In the genomic region with DNA sequence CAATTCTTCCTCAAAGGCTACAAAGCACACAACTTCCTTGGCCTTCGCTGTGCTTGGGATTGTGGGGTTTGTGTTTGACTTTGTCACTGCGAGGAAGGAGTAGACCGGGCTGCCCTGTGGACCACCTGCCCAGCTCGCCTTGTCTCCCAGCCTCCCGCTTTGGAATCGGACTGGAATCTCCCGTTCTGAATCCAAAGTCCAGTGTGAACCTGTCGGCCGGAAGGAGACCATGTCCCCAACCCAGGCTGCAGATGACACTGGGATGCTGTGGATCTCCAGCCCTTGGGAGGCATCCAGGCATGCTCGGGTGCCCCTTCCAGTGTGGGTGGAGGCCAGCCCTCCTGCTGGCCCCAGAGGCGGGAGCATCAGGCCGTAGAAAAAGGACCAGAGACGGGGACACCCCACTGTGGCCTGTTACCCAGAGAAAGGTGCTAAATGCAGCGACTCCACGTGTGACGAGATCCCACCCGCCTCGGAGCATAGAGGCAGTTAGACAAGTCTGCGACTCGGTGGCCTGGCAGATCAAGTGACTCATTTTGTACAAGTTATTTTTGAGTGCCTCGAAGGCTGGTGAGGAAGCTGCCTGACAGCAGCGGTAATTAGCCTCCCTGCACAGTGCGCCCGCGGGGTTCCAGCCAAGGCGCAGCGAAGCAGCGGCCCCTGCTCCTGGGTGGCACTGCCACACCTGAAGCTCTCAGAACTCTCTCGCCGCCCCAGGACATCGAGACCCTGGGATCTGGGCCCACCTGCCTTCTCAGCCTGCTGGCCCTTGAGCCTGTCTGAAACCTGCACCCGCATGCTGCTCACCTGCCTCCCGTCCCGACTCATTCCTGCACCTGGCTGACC, we compare ENCODE assay signal across 24 cellular contexts. TPM values are rescaled to one million over a fixed set of nuclear protein-coding genes. Genes with fewer than 3 reads are reported as not detected.
A peak's percentile ranks its signal among the peaks of the same experiment; 100 is the strongest.
DNase-seq lines count a peak whose midpoint lies in the region; ATAC-seq, FAIRE-seq and TF ChIP-seq lines count a peak whose summit lies in the region.
"Had no signal": no experiment of that assay in that cellular context is flagged by ENCODE, and none has a peak within 500 bp of the region (broad histone marks: within the 10 kb centered on the region; RNA-seq: fewer than 3 reads in every experiment).

No MANE protein-coding gene starts in this region.

- peak overlapping the region; percentile 16; the same call in 1 of the 2 replicates for H3K9ac ChIP-seq in HepG2 (ENCODE audit: insufficient read depth, low read depth, low read length)

- TF ChIP-seq POLR2A in HepG2 (IDR thresholded peaks at IDR 0.05; ENCODE audit: insufficient read depth in 1 of 2, low read depth in 2 of 2, low read length in 2 of 2) = no peak

- DNase-seq in Right ventricle myocardium superior = peak; percentile 30
- no peak for DNase-seq in left ventricle myocardium superior
- DNase-seq in WERI-Rb-1 = no peak
- peak; percentile 73 for DNase-seq in HepG2 (ENCODE audit: low spot score)
- peak; percentile 72 for DNase-seq in putamen (ENCODE audit: low spot score)
- DNase-seq in NCI-H1092 treated with DMSO at 0.1 percent for 48 hours (lab: John Stamatoyannopoulos, UW) = no peak
- DNase-seq in activated CD4-positive, alpha-beta T cell treated with anti-CD3 and anti-CD28 coated beads for 48 hours = no peak
- DNase-seq in osteocyte (ENCODE audit: extremely low spot score, unreplicated experiment) = no peak
- DNase-seq: BE2C, EL, GF-D8, MM.1S, NCI-H1092, NCI-H1436 treated with DMSO at 0.1 percent for 48 hours, NCI-H2029 treated with DMSO at 0.1 percent for 48 hours, NCI-H2171 treated with DMSO at 0.1 percent for 48 hours, NCI-H524 treated with DMSO at 0.1 percent for 48 hours, OCI-M1, SHP77 treated with DMSO at 0.1 percent for 48 hours had no signal

- no peak overlapping the region for H2AFZ ChIP-seq in HepG2 (ENCODE audit: low read length)

- H3K9me3 Mint-ChIP-seq in osteocyte (ENCODE audit: unreplicated experiment) = no peaks in the 10 kb centered on the region

- H3K27me3 Mint-ChIP-seq in osteocyte (ENCODE audit: unreplicated experiment) = peaks cover 5% of the 10 kb centered on the region

- peaks cover 100% of the 10 kb centered on the region for H3K4me1 ChIP-seq in HepG2 (ENCODE audit: insufficient read depth, low read length)

- H3K4me3 Mint-ChIP-seq in osteocyte (ENCODE audit: unreplicated experiment) = no peak overlapping the region

- peak; percentile 70 for FAIRE-seq in HepG2 (lab: Jason Lieb, UNC)
- FAIRE-seq: A204.1, H54, K562, RCC 7860 had no signal

- no peak for TF ChIP-seq CTCF in WERI-Rb-1 (IDR thresholded peaks at IDR 0.05; ENCODE audit: low read depth, low read length)
- TF ChIP-seq CTCF in HepG2 (CRISPR knock-in tag; IDR thresholded peaks at IDR 0.05) = no peak
- no peak for TF ChIP-seq CTCF in osteocyte (IDR thresholded peaks at IDR 0.05)

- no peaks in the 10 kb centered on the region for H3K27me3 ChIP-seq in WERI-Rb-1 (ENCODE audit: insufficient read depth, low read depth, severe bottlenecking)
- no peaks in the 10 kb centered on the region for H3K27me3 ChIP-seq in HepG2 (ENCODE audit: control insufficient read depth in 1 of 2, insufficient read depth in 2 of 2, low read length in 2 of 2)
- H3K27me3 ChIP-seq: BE2C had no signal

- H3K4me3 ChIP-seq in WERI-Rb-1 (ENCODE audit: low read depth, low read length) = no peak overlapping the region
- no peak overlapping the region for H3K4me3 ChIP-seq in HepG2 (replicated peaks in 1 of 3; ENCODE audit: insufficient read depth in 1 of 3, low read depth in 2 of 3, low read length in 3 of 3)
- H3K4me3 ChIP-seq: K562, SK-N-MC had no signal

- TF ChIP-seq EP300 in HepG2 (IDR thresholded peaks at IDR 0.05; ENCODE audit: low read depth in 2 of 2, low read length in 2 of 2) (0 out of 4 replicates have a peak, but pooled peaks of 1 of the 2 experiments have one; percentile 11), HepG2 (CRISPR knock-in tag; IDR thresholded peaks at IDR 0.05; ENCODE audit: borderline replicate concordance) (0 out of 2 replicates have a peak, but pooled peaks have one; percentile 29)

- H3K36me3 ChIP-seq in WERI-Rb-1 = 0 out of 2 replicates have a peak, but pooled peaks cover 4% of the 10 kb centered on the region
- no peaks in the 10 kb centered on the region for H3K36me3 ChIP-seq in HepG2 (replicated peaks in 1 of 2; ENCODE audit: control insufficient read depth in 1 of 2, insufficient read depth in 2 of 2, low read length in 2 of 2)
- H3K36me3 ChIP-seq: BE2C had no signal

- H3K4me1 Mint-ChIP-seq in osteocyte (ENCODE audit: unreplicated experiment) = peaks cover 10% of the 10 kb centered on the region

- peak overlapping the region; percentile 19 for H3K4me2 ChIP-seq in HepG2 (ENCODE audit: low read depth, low read length)

- peak overlapping the region; percentile 74 for H3K27ac ChIP-seq in WERI-Rb-1
- peak overlapping the region; percentile 18 for H3K27ac ChIP-seq in HepG2 (ENCODE audit: extremely low read length, insufficient read depth, low read length)
- H3K27ac ChIP-seq: SK-N-MC had no signal

- H4K20me1 ChIP-seq in HepG2 (ENCODE audit: insufficient read depth, low read length) = no peaks in the 10 kb centered on the region

- 77% methylated on average over 21 of the region's 34 CpGs for WGBS in HepG2 (ENCODE audit: low lambda C conversion rate)

- BruUV-seq in HepG2 (replicated peaks; lab: Mats Ljungman, UMichigan) = no TSS peak

- POLR2A ChIA-PET in HepG2 (lab: Yijun Ruan, JAX) = interaction anchor here (1.0 to 2.6 kb wide), 4 partner anchors 8 to 39 kb away, joined by 4 to 18 read pairs (median 6); no protein-coding TSS in a partner anchor

- H3K79me2 ChIP-seq in HepG2 (ENCODE audit: insufficient read depth, low read length) = no peaks in the 10 kb centered on the region

- in situ Hi-C loops in HepG2 (cut with HindIII; ENCODE audit: extremely low pct_ligation_motif_present, low pct_unique_long_range_greater_than_20kb) = no loop called here

- no peaks in the 10 kb centered on the region for H3K36me3 Mint-ChIP-seq in osteocyte (ENCODE audit: unreplicated experiment)

- H3K27ac Mint-ChIP-seq in osteocyte (ENCODE audit: unreplicated experiment) = no peak overlapping the region

- no peak for ATAC-seq in Right ventricle myocardium superior (ENCODE audit: poor library complexity)
- ATAC-seq in left ventricle myocardium superior = no peak
- peak; percentile 14 for ATAC-seq in HepG2
- ATAC-seq: K562 had no signal

- CTCF ChIA-PET in HepG2 (lab: Yijun Ruan, JAX; ENCODE audit: low intra/inter-chr PET ratio, low total read pairs) = no interaction called here

- no peak for TF ChIP-seq RAD21 in HepG2 (CRISPR knock-in tag; IDR thresholded peaks at IDR 0.05)

- peaks cover 6% of the 10 kb centered on the region for H3K9me3 ChIP-seq in WERI-Rb-1 (ENCODE audit: severe bottlenecking)
- no peaks in the 10 kb centered on the region for H3K9me3 ChIP-seq in HepG2 (ENCODE audit: low read length)
- H3K9me3 ChIP-seq: BE2C had no signal

- intact Hi-C loops in Right ventricle myocardium superior (cut with DNase I) = no loop called here
- intact Hi-C loops in left ventricle myocardium superior (cut with micrococcal nuclease) = no loop called here
- intact Hi-C loops in HepG2 (cut with micrococcal nuclease; ENCODE audit: unreplicated experiment) = loop anchor here (2.0 to 10.0 kb wide), 2 partner anchors 13 to 51 kb away; no protein-coding TSS in a partner anchor

TF ChIP-seq in HepG2, 621 proteins besides CTCF, POLR2A, EP300 and RAD21 (continues in another document):
- no peak for TF ChIP-seq SKIL (CRISPR knock-in tag; IDR thresholded peaks at IDR 0.05; ENCODE audit: borderline replicate concordance)
- no peak for TF ChIP-seq MBNL3 (CRISPR knock-in tag; conservative IDR thresholded peaks at IDR 0.05)
- TF ChIP-seq KLF12 (CRISPR knock-in tag; IDR thresholded peaks at IDR 0.05; ENCODE audit: borderline replicate concordance) = peak; percentile 38; the same call in 1 of the 2 replicates

RNA-seq across cellular contexts. Expression of gene ADRA2C, which starts 57.5 kb away (rescaled TPM):
- total RNA-seq in Right ventricle myocardium superior (6.2 TPM), left ventricle myocardium superior (5.9 TPM), HepG2 (2016; rRNA removed; fragmentation: Illumina TruSeq; extraction: Trizol) (43.8 and 69.7 TPM in 2 replicates), osteocyte (0.26 and 0.32 TPM in 2 replicates)
- total RNA-seq in HepG2 (2016; cell fraction: cytosol; rRNA removed; fragmentation: Illumina TruSeq; extraction: Trizol; ENCODE audit: low read depth) = 39.5 and 40.6 TPM in 2 replicates
- 45.3 and 69.6 TPM in 2 replicates for total RNA-seq in HepG2 (2016; cell fraction: insoluble cytoplasmic fraction; rRNA removed; fragmentation: Illumina TruSeq; extraction: Trizol)
- total RNA-seq in HepG2 (2016; cell fraction: membrane; rRNA removed; fragmentation: Illumina TruSeq; extraction: Trizol) = 83.4 and 93.4 TPM in 2 replicates
- 32.1 and 42.6 TPM in 2 replicates for total RNA-seq in HepG2 (2016; cell fraction: nucleus; rRNA removed; fragmentation: Illumina TruSeq; extraction: Trizol)
- 15.4 and 23.1 TPM in 2 replicates for polyA plus RNA-seq in HepG2 (2011; rRNA removed)
- polyA plus RNA-seq in HepG2 (2011; cell fraction: cytosol; rRNA removed) = 20.0 and 39.6 TPM in 2 replicates
- polyA plus RNA-seq in HepG2 (2011; cell fraction: nucleus; rRNA removed) = 34.6 and 44.2 TPM in 2 replicates
- polyA plus RNA-seq in HepG2 (2012) = 13.5 and 14.6 TPM in 2 replicates
- polyA plus RNA-seq in HepG2 (2016; cell fraction: cytosol; fragmentation: Illumina TruSeq; extraction: Trizol; ENCODE audit: low read depth) = 40.9 and 41.6 TPM in 2 replicates
- 48.4 and 52.4 TPM in 2 replicates for polyA plus RNA-seq in HepG2 (2016; cell fraction: insoluble cytoplasmic fraction; fragmentation: Illumina TruSeq; extraction: Trizol; ENCODE audit: low read depth)
- polyA plus RNA-seq in HepG2 (2016; cell fraction: membrane; fragmentation: Illumina TruSeq; extraction: Trizol; ENCODE audit: low read depth) = 74.1 and 77.9 TPM in 2 replicates
- 63.0 and 70.2 TPM in 2 replicates for polyA plus RNA-seq in HepG2 (2016; cell fraction: nucleus; fragmentation: Illumina TruSeq; extraction: Trizol; ENCODE audit: insufficient read depth, low read depth)
- 0.07 and 154 TPM in 2 replicates for polyA minus RNA-seq in HepG2 (2011; rRNA and poly(A)+ RNA removed; ENCODE audit: low replicate concordance)
- 31.1 and 39.3 TPM in 2 replicates for polyA minus RNA-seq in HepG2 (2011; cell fraction: cytosol; rRNA and poly(A)+ RNA removed)
- 9.3 and 10.7 TPM in 2 replicates for polyA minus RNA-seq in HepG2 (2011; cell fraction: nucleus; rRNA and poly(A)+ RNA removed)

Comparison
In these comparisons a context has a peak if more than half of its experiments do, and no peak if none do; other contexts are left out.
1. DNase-seq: peak in Right ventricle myocardium superior (single experiment), HepG2 (single experiment) and putamen (single experiment); none in left ventricle myocardium superior (single experiment), WERI-Rb-1 (single experiment), NCI-H1092 treated with DMSO at 0.1 percent for 48 hours (single experiment), activated CD4-positive, alpha-beta T cell treated with anti-CD3 and anti-CD28 coated beads for 48 hours (single experiment) and osteocyte (single experiment).